ENCODE assay signal across 34 cellular contexts in genomic region chr20:12653642-12654041, GRCh38.
"Had no signal": no experiment of that assay in that cellular context is flagged by ENCODE, and none has a peak within 500 bp of the region (broad histone marks: within the 10 kb centered on the region; RNA-seq: fewer than 3 reads in every experiment).

No MANE protein-coding gene starts in this region.

- H3K36me3 ChIP-seq: MG63 had no signal

- H3K4me3 ChIP-seq: MG63 had no signal

- H3K9me3 ChIP-seq: MG63 had no signal

- DNase-seq: Karpas-422, Kasumi-1, MG63, MM.1S, MV-4-11, NCI-H1048, NCI-H1092, NCI-H1092 treated with DMSO at 0.1 percent for 48 hours, NCI-H1105, NCI-H1105 treated with DMSO at 0.1 percent for 48 hours, NCI-H1417, NCI-H1417 treated with DMSO at 0.1 percent for 48 hours, NCI-H1436, NCI-H1436 treated with DMSO at 0.1 percent for 48 hours, NCI-H146, NCI-H1694, NCI-H1694 treated with DMSO at 0.1 percent for 48 hours, NCI-H187, NCI-H187 treated with DMSO at 0.1 percent for 48 hours, NCI-H1930, NCI-H2029, NCI-H2029 treated with DMSO at 0.1 percent for 48 hours, NCI-H2081, NCI-H2081 treated with DMSO at 0.1 percent for 48 hours, NCI-H2107, NCI-H2171, NCI-H2171 treated with DMSO at 0.1 percent for 48 hours, NCI-H2227 treated with DMSO at 0.1 percent for 48 hours, NCI-H226, NCI-H345, NCI-H446, NCI-H446 treated with DMSO at 0.1 percent for 48 hours, NCI-H510A, NCI-H510A treated with DMSO at 0.1 percent for 48 hours had no signal

- H3K27me3 ChIP-seq: MG63 had no signal
